ENCODE assay signal across 13 cellular contexts in the genomic region with DNA sequence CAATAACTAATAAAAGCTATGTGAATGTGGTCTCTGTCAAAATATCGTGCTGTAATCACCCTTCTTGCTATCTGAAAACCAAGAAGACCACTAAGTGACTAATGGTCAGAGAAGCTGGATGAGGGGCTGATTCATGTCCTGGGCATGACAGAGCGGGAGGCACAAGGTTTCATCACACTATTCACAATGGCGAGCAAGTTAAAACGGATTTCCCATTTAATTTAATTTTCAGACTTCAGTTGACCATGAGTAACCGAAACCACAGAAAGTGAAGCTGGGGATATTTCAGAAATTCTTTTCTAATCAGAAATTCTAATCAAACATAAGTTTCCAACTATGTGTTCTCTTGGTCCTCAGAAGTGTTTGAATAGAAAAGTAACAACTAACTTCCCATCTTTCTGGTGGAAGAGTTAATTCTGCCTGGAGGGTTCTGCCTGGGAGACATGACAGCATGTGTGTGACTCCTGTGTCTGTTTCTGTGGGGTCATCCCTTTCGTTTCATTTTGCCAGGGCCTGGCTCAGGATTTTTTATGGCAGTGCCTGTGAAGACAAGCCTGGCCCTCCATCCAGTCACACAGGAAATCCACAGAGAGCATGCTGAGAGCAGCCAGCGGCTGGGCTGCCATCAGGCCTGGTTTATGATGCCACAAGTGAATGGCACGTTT.
DNase-seq lines count a peak whose midpoint lies in the region; ATAC-seq and TF ChIP-seq lines count a peak whose summit lies in the region.
"Had no signal": no experiment of that assay in that cellular context is flagged by ENCODE, and none has a peak within 500 bp of the region (broad histone marks: within the 10 kb centered on the region; RNA-seq: fewer than 3 reads in every experiment).

No MANE protein-coding gene starts in this region.

- intact Hi-C loops in sigmoid colon (cut with DNase I): no loop called here

- peak overlapping the region; percentile 3 for H3K9ac ChIP-seq in adipocyte (ENCODE audit: low read length)

- H3K9me3 ChIP-seq in adipocyte (ENCODE audit: control insufficient read depth, low read length) (peaks cover 4% of the 10 kb centered on the region), sigmoid colon (no peaks in the 10 kb centered on the region)
- H3K9me3 ChIP-seq: upper lobe of right lung had no signal

- H3K36me3 ChIP-seq in adipocyte (ENCODE audit: control insufficient read depth, insufficient read depth, low read length, severe bottlenecking) (peaks cover 44% of the 10 kb centered on the region), sigmoid colon (peaks cover 0 to 38% (median 30%) of the 10 kb centered on the region in 4 donors)

- 77 to 84% methylated on average over 8 of the region's 8 CpGs for WGBS in sigmoid colon, 2 donors

- peaks cover 23% of the 10 kb centered on the region for H3K4me1 ChIP-seq in adipocyte (ENCODE audit: control insufficient read depth, insufficient read depth, low read length)
- H3K4me1 ChIP-seq in sigmoid colon: no peaks in the 10 kb centered on the region
- H3K4me1 ChIP-seq: heart left ventricle, upper lobe of right lung had no signal

- no peak overlapping the region for H3K27ac ChIP-seq in sigmoid colon
- H3K27ac ChIP-seq: heart left ventricle, upper lobe of right lung had no signal

- no peak for TF ChIP-seq CTCF in sigmoid colon (IDR thresholded peaks at IDR 0.05)

- no peak for ATAC-seq in GM18511 (IDR thresholded peaks at IDR 0.05; ENCODE audit: unreplicated experiment)
- no peak for ATAC-seq in HG03045 (IDR thresholded peaks at IDR 0.05; ENCODE audit: unreplicated experiment)
- ATAC-seq: heart left ventricle; naive thymus-derived CD8-positive, alpha-beta T cell; upper lobe of right lung had no signal

- no peak overlapping the region for H3K4me3 ChIP-seq in adipocyte (ENCODE audit: low read length)
- H3K4me3 ChIP-seq in sigmoid colon: no peak overlapping the region
- H3K4me3 ChIP-seq: heart left ventricle, upper lobe of right lung had no signal

- DNase-seq in A172 (ENCODE audit: low spot score) (peak; percentile 90), HPDE6-E6E7 (ENCODE audit: extremely low spot score) (peak; percentile 80), adipocyte (ENCODE audit: low read depth) (peak; percentile 92), hepatic stellate cell (ENCODE audit: low spot score) (peak; percentile 90), sigmoid colon (no peak), NCI-H1930 (lab: John Stamatoyannopoulos, UW) (no peak)
- DNase-seq: heart left ventricle; naive thymus-derived CD8-positive, alpha-beta T cell; NCI-H1092 treated with DMSO at 0.1 percent for 48 hours; stimulated activated CD4-positive, alpha-beta T cell treated with anti-CD3 and anti-CD28 coated beads, Interleukin-4, amount 100 ng/mL, for 24 hours; upper lobe of right lung had no signal

- TF ChIP-seq POLR2A in sigmoid colon (IDR thresholded peaks at IDR 0.05): no peak

- no peak for TF ChIP-seq EP300 in sigmoid colon (IDR thresholded peaks at IDR 0.05)

- H3K27me3 ChIP-seq in adipocyte (replicated peaks; ENCODE audit: control insufficient read depth, insufficient read depth, low read length) (no peaks in the 10 kb centered on the region), sigmoid colon (no peaks in the 10 kb centered on the region)
- H3K27me3 ChIP-seq: heart left ventricle, upper lobe of right lung had no signal

Comparison
In these comparisons a context has a peak if more than half of its experiments do, and no peak if none do; other contexts are left out.
1. DNase-seq: peak in A172 (single experiment), HPDE6-E6E7 (single experiment), adipocyte (single experiment) and hepatic stellate cell (single experiment); none in sigmoid colon (single experiment) and NCI-H1930 (0 of 2).